ENCODE assay signal across 26 cellular contexts in genomic region chr11:108431997-108432396, GRCh38. TPM values are rescaled to one million over a fixed set of nuclear protein-coding genes. Genes with fewer than 3 reads are reported as not detected.
"Had no signal": no experiment of that assay in that cellular context is flagged by ENCODE, and none has a peak within 500 bp of the region (broad histone marks: within the 10 kb centered on the region; RNA-seq: fewer than 3 reads in every experiment).

No MANE protein-coding gene starts in this region.

- H2AFZ ChIP-seq: neural progenitor cell, parathyroid adenoma had no signal

- H3K4me3 ChIP-seq: neural progenitor cell, ovary, psoas muscle, right lobe of liver, sigmoid colon, skin epidermis, smooth muscle cell, spleen, stomach, thoracic aorta, thyroid gland, tibial nerve, upper lobe of right lung, uterus had no signal

- H3K27me3 ChIP-seq: neural progenitor cell, ovary, right lobe of liver, sigmoid colon, spleen, stomach, thyroid gland, tibial nerve, upper lobe of right lung, uterus had no signal

- DNase-seq: naive thymus-derived CD4-positive, alpha-beta T cell; natural killer cell; occipital lobe; ovary; posterior cingulate gyrus; psoas muscle; right cardiac atrium; right lobe of liver; sigmoid colon; spleen; stimulated activated CD4-positive, alpha-beta T cell treated with anti-CD3 and anti-CD28 coated beads, Interleukin-12 subunit alpha, Interleukin-12 subunit beta, amount 100 ng/mL, for 4 hours; stimulated activated CD4-positive, alpha-beta T cell treated with anti-CD3 and anti-CD28 coated beads, Interleukin-2, amount 100 ng/mL, for 24 hours; stimulated activated CD4-positive, alpha-beta T cell treated with anti-CD3 and anti-CD28 coated beads, Interleukin-2, amount 100 ng/mL, for 48 hours; stimulated activated CD4-positive, alpha-beta T cell treated with anti-CD3 and anti-CD28 coated beads, Interleukin-4, amount 100 ng/mL, for 24 hours; stimulated activated naive B cell treated with anti-CD40 and anti-IgM and Interleukin-4, amounts not matched to agents 10 μg/mL and 1 μg/mL and 100 μg/mL, for 72 hours; stimulated activated naive CD4-positive, alpha-beta T cell treated with Interleukin-2 at 50 U/mL for 16 hours; stomach; thyroid gland; upper lobe of right lung; uterus had no signal

- H3K9me3 ChIP-seq: ovary, psoas muscle, right lobe of liver, sigmoid colon, thoracic aorta, thyroid gland, uterus had no signal

- H3K27ac ChIP-seq: neural progenitor cell, ovary, parathyroid adenoma, psoas muscle, right lobe of liver, sigmoid colon, skin epidermis, spleen, stomach, thoracic aorta, thyroid gland, tibial nerve, upper lobe of right lung, uterus had no signal

- H3K4me1 ChIP-seq: neural progenitor cell, parathyroid adenoma, psoas muscle, right lobe of liver, sigmoid colon, spleen, stomach, thyroid gland, tibial nerve, upper lobe of right lung, uterus had no signal

- H3K79me2 ChIP-seq: parathyroid adenoma had no signal

- H3K36me3 ChIP-seq: neural progenitor cell, ovary, right lobe of liver, sigmoid colon, spleen, stomach, thoracic aorta, thyroid gland, upper lobe of right lung, uterus had no signal

- H3K9ac ChIP-seq: neural progenitor cell, parathyroid adenoma had no signal

- H3K4me2 ChIP-seq: neural progenitor cell, smooth muscle cell had no signal

RNA-seq across cellular contexts. Expression of gene C11orf65, which starts 35.3 kb away (rescaled TPM):
- total RNA-seq: thoracic aorta had no signal
